In genomic region chr20:61531553-61532345, GRCh38 we compare ENCODE assay signal across 22 cellular contexts.
DNase-seq lines count a peak whose midpoint lies in the region; ATAC-seq and TF ChIP-seq lines count a peak whose summit lies in the region.
"Had no signal": no experiment of that assay in that cellular context is flagged by ENCODE, and none has a peak within 500 bp of the region (broad histone marks: within the 10 kb centered on the region; RNA-seq: fewer than 3 reads in every experiment).

No MANE protein-coding gene starts in this region.

- H3K4me1 ChIP-seq in mammary epithelial cell (ENCODE audit: insufficient read depth, low read length) (peaks cover 7% of the 10 kb centered on the region), foreskin keratinocyte (peaks cover 4% of the 10 kb centered on the region)
- H3K4me1 ChIP-seq: colonic mucosa, neural progenitor cell, testis had no signal

- dilution Hi-C loops in mammary epithelial cell (cut with HindIII; ENCODE audit: low sequenced_read_pairs), result loop anchor here (5.0 kb wide), 1 partner anchor 99 kb away; no protein-coding TSS in a partner anchor

- H3K27ac ChIP-seq in mammary epithelial cell (ENCODE audit: insufficient read depth, low read depth, low read length), result no peak overlapping the region
- no peak overlapping the region for H3K27ac ChIP-seq in foreskin keratinocyte
- H3K27ac ChIP-seq: colonic mucosa, KMS-11, neural progenitor cell, PC-9, testis had no signal

- no peak overlapping the region for H3K9ac ChIP-seq in mammary epithelial cell (ENCODE audit: insufficient read depth, low read length)
- H3K9ac ChIP-seq: KMS-11, neural progenitor cell had no signal

- H3K4me3 Mint-ChIP-seq in MCF 10A (ENCODE audit: unreplicated experiment), result no peak overlapping the region
- H3K4me3 Mint-ChIP-seq: activated CD4-positive, alpha-beta T cell treated with anti-CD3 and anti-CD28 coated beads, Interleukin-2, amount 10 ng/mL, durations not matched to agents 24 days and 14 days; CD14-positive monocyte; neural progenitor cell had no signal

- no peaks in the 10 kb centered on the region for H3K27me3 Mint-ChIP-seq in MCF 10A (ENCODE audit: insufficient read depth, unreplicated experiment)
- H3K27me3 Mint-ChIP-seq: activated CD4-positive, alpha-beta T cell treated with anti-CD3 and anti-CD28 coated beads, Interleukin-2, amount 10 ng/mL, durations not matched to agents 24 days and 14 days had no signal

- no peaks in the 10 kb centered on the region for H3K36me3 ChIP-seq in mammary epithelial cell (ENCODE audit: insufficient read depth, low read length)
- H3K36me3 ChIP-seq: colonic mucosa, neural progenitor cell had no signal

- no peaks in the 10 kb centered on the region for H3K9me3 ChIP-seq in mammary epithelial cell (replicated peaks; ENCODE audit: insufficient read depth, low read length)
- H3K9me3 ChIP-seq: colonic mucosa, mucosa of descending colon, testis had no signal

- CTCF ChIA-PET in MCF 10A (lab: Yijun Ruan, JAX), result interaction anchor here (0.9 to 1.7 kb wide), 2 partner anchors 152 to 365 kb away, joined by 3 to 6 read pairs; no protein-coding TSS in a partner anchor
- CTCF ChIA-PET in mammary epithelial cell (lab: Charles Lee; ENCODE audit: low non-redundant PET), result no interaction called here

- WGBS in mammary epithelial cell (ENCODE audit: low coverage, missing lambda C conversion rate), result 86% methylated on average over 22 of the region's 22 CpGs

- H3K4me3 ChIP-seq in mammary epithelial cell (replicated peaks in 1 of 3; ENCODE audit: insufficient read depth in 1 of 3, low read depth in 2 of 3, low read length in 3 of 3), result no peak overlapping the region
- H3K4me3 ChIP-seq: colonic mucosa, mucosa of descending colon, neural progenitor cell, PC-9, testis had no signal

- no peaks in the 10 kb centered on the region for H3K79me2 ChIP-seq in mammary epithelial cell (ENCODE audit: insufficient read depth, low read length)

- peak; percentile 81 for DNase-seq in MCF 10A (ENCODE audit: unreplicated experiment)
- no peak for DNase-seq in mammary epithelial cell
- peak; percentile 35 for DNase-seq in T1000 (lab: John Stamatoyannopoulos, UW)
- peak; percentile 59 to 79 for DNase-seq in foreskin keratinocyte
- DNase-seq in NCI-H524 (lab: John Stamatoyannopoulos, UW), result no peak
- DNase-seq in GF-D8 (lab: John Stamatoyannopoulos, UW), result no peak
- no peak for DNase-seq in medulla oblongata (ENCODE audit: extremely low spot score)
- DNase-seq: activated CD4-positive, alpha-beta T cell treated with anti-CD3 and anti-CD28 coated beads, Interleukin-2, amount 10 ng/mL, durations not matched to agents 24 days and 14 days; activated CD8-positive, alpha-beta memory T cell treated with anti-CD3 and anti-CD28 coated beads, Interleukin-2, amount 50 U/mL, for 48 hours; activated gamma-delta T cell treated with Interleukin-2 at 50 U/mL for 16 hours; colonic mucosa; DMS53; GOT3; NCI-H1105; stimulated activated CD4-positive, alpha-beta T cell treated with anti-CD3 and anti-CD28 coated beads, Interleukin-12 subunit alpha, Interleukin-12 subunit beta, amount 100 ng/mL, for 4 hours; testis had no signal

- H4K20me1 ChIP-seq in mammary epithelial cell (ENCODE audit: insufficient read depth, low read length), result no peaks in the 10 kb centered on the region

- ATAC-seq in foreskin keratinocyte (peak; percentile 92), HG03378 (IDR thresholded peaks at IDR 0.05; ENCODE audit: unreplicated experiment) (no peak)
- ATAC-seq: mucosa of descending colon had no signal

- POLR2A ChIA-PET in MCF 10A (lab: Yijun Ruan, JAX), result no interaction called here

- TF ChIP-seq CTCF in MCF 10A (IDR thresholded peaks at IDR 0.05; ENCODE audit: unreplicated experiment) (no peak), mammary epithelial cell (conservative IDR thresholded peaks at IDR 0.05 in 1 of 2, IDR thresholded peaks at IDR 0.05 in 1 of 2; ENCODE audit: extremely low read depth in 1 of 2, insufficient read depth in 1 of 2, low read depth in 1 of 2, low read length in 2 of 2) (no peak), foreskin keratinocyte (conservative IDR thresholded peaks at IDR 0.05) (no peak)

- H3K9me3 Mint-ChIP-seq in MCF 10A (ENCODE audit: unreplicated experiment), result no peaks in the 10 kb centered on the region
- H3K9me3 Mint-ChIP-seq: activated CD4-positive, alpha-beta T cell treated with anti-CD3 and anti-CD28 coated beads, Interleukin-2, amount 10 ng/mL, durations not matched to agents 24 days and 14 days; neural progenitor cell had no signal

- intact Hi-C loops in MCF 10A (cut with micrococcal nuclease) (no loop called here), mammary epithelial cell (cut with micrococcal nuclease) (no loop called here)

- peaks cover 16% of the 10 kb centered on the region for H3K4me1 Mint-ChIP-seq in MCF 10A (ENCODE audit: insufficient read depth, unreplicated experiment)
- H3K4me1 Mint-ChIP-seq: activated CD4-positive, alpha-beta T cell treated with anti-CD3 and anti-CD28 coated beads, Interleukin-2, amount 10 ng/mL, durations not matched to agents 24 days and 14 days; CD14-positive monocyte had no signal

- BruUV-seq in MCF 10A (replicated peaks; lab: Mats Ljungman, UMichigan) (no TSS peak), mammary epithelial cell (replicated peaks; lab: Mats Ljungman, UMichigan) (no TSS peak)

- H3K4me2 ChIP-seq in mammary epithelial cell (ENCODE audit: insufficient read depth, low read depth, low read length), result no peak overlapping the region
- H3K4me2 ChIP-seq: KMS-11, neural progenitor cell, PC-9 had no signal

- H2AFZ ChIP-seq in mammary epithelial cell (ENCODE audit: low read depth, low read length), result no peak overlapping the region
- H2AFZ ChIP-seq: neural progenitor cell, PC-9 had no signal

- H3K36me3 Mint-ChIP-seq in MCF 10A (ENCODE audit: insufficient read depth, unreplicated experiment), result peaks cover 16% of the 10 kb centered on the region
- H3K36me3 Mint-ChIP-seq: CD14-positive monocyte, neural progenitor cell had no signal

- H3K27ac Mint-ChIP-seq in MCF 10A (ENCODE audit: low read depth, unreplicated experiment), result no peak overlapping the region
- H3K27ac Mint-ChIP-seq: activated CD4-positive, alpha-beta T cell treated with anti-CD3 and anti-CD28 coated beads, Interleukin-2, amount 10 ng/mL, durations not matched to agents 24 days and 14 days; CD14-positive monocyte; neural progenitor cell had no signal

- H3K27me3 ChIP-seq in mammary epithelial cell (ENCODE audit: insufficient read depth, low read length), result no peaks in the 10 kb centered on the region
- no peaks in the 10 kb centered on the region for H3K27me3 ChIP-seq in foreskin keratinocyte
- H3K27me3 ChIP-seq: colonic mucosa, neural progenitor cell, testis had no signal

- in situ Hi-C loops in mammary epithelial cell (cut with MboI; ENCODE audit: low sequenced_read_pairs in 2 of 2), result no loop called here

Comparison
In these comparisons a context has a peak if more than half of its experiments do, and no peak if none do; other contexts are left out.
1. DNase-seq: peak in MCF 10A (single experiment), T1000 (single experiment) and foreskin keratinocyte (2 of 2); none in mammary epithelial cell (single experiment), NCI-H524 (0 of 2), GF-D8 (single experiment) and medulla oblongata (single experiment).